Comparison of ENCODE assay signal across 27 cellular contexts in genomic region chr10:24477925-24478324, GRCh38.
"Had no signal": no experiment of that assay in that cellular context is flagged by ENCODE, and none has a peak within 500 bp of the region (broad histone marks: within the 10 kb centered on the region; RNA-seq: fewer than 3 reads in every experiment).

No MANE protein-coding gene starts in this region.

- ATAC-seq: naive thymus-derived CD4-positive, alpha-beta T cell; natural killer cell; psoas muscle; right cardiac atrium; right lobe of liver; stimulated activated effector memory CD8-positive, alpha-beta T cell treated with anti-CD3 and anti-CD28 coated beads, Interleukin-12 subunit alpha, Interleukin-12 subunit beta, amount 100 ng/mL, for 72 hours; stimulated activated naive B cell treated with anti-CD40 and anti-IgM and Interleukin-4, amounts not matched to agents 10 μg/mL and 1 μg/mL and 100 μg/mL, for 72 hours had no signal

- H3K27ac ChIP-seq: neural progenitor cell, ovary, parathyroid adenoma, psoas muscle, right lobe of liver, sigmoid colon, stomach, thoracic aorta, tibial artery, vagina had no signal

- H3K36me3 ChIP-seq: neural progenitor cell, ovary had no signal

- DNase-seq: naive thymus-derived CD4-positive, alpha-beta T cell; natural killer cell; occipital lobe; ovary; psoas muscle; right cardiac atrium; right lobe of liver; sigmoid colon; small intestine; stimulated activated CD4-positive, alpha-beta T cell treated with anti-CD3 and anti-CD28 coated beads, Interleukin-15, amount 100 ng/mL, for 24 hours; stimulated activated CD4-positive, alpha-beta T cell treated with anti-CD3 and anti-CD28 coated beads, Interleukin-2, amount 100 ng/mL, for 24 hours; stimulated activated CD4-positive, alpha-beta T cell treated with anti-CD3 and anti-CD28 coated beads, Interleukin-2, amount 100 ng/mL, for 48 hours; stimulated activated CD4-positive, alpha-beta T cell treated with anti-CD3 and anti-CD28 coated beads, Interleukin-4, amount 100 ng/mL, for 24 hours; stimulated activated naive B cell treated with anti-CD40 and anti-IgM and Interleukin-4, amounts not matched to agents 10 μg/mL and 1 μg/mL and 100 μg/mL, for 72 hours; stimulated activated naive CD4-positive, alpha-beta T cell treated with Interleukin-2 at 50 U/mL for 16 hours; stomach; tibial artery; transverse colon had no signal

- H3K9me3 ChIP-seq: psoas muscle, right lobe of liver, sigmoid colon, stomach, thoracic aorta, tibial artery, transverse colon, vagina had no signal

- H3K9me3 Mint-ChIP-seq: natural killer cell; stimulated activated effector memory CD8-positive, alpha-beta T cell treated with anti-CD3 and anti-CD28 coated beads, Interleukin-12 subunit alpha, Interleukin-12 subunit beta, amount 100 ng/mL, for 72 hours had no signal

- H3K27me3 ChIP-seq: neural progenitor cell, ovary, right lobe of liver, sigmoid colon, stomach, tibial artery, transverse colon, vagina had no signal

- H3K36me3 Mint-ChIP-seq: natural killer cell; stimulated activated effector memory CD8-positive, alpha-beta T cell treated with anti-CD3 and anti-CD28 coated beads, Interleukin-12 subunit alpha, Interleukin-12 subunit beta, amount 100 ng/mL, for 72 hours; stimulated activated naive B cell treated with anti-CD40 and anti-IgM and Interleukin-4, amounts not matched to agents 10 μg/mL and 1 μg/mL and 100 μg/mL, for 72 hours had no signal

- H3K4me1 Mint-ChIP-seq: naive thymus-derived CD4-positive, alpha-beta T cell; natural killer cell; nephron; neural progenitor cell; stimulated activated effector memory CD8-positive, alpha-beta T cell treated with anti-CD3 and anti-CD28 coated beads, Interleukin-12 subunit alpha, Interleukin-12 subunit beta, amount 100 ng/mL, for 72 hours; stimulated activated naive B cell treated with anti-CD40 and anti-IgM and Interleukin-4, amounts not matched to agents 10 μg/mL and 1 μg/mL and 100 μg/mL, for 72 hours had no signal

- H3K4me1 ChIP-seq: neural progenitor cell, right lobe of liver, sigmoid colon, tibial artery had no signal

- H3K4me3 ChIP-seq: neural progenitor cell, ovary, psoas muscle, right lobe of liver, sigmoid colon, stomach, thoracic aorta, tibial artery, transverse colon, vagina had no signal

- H3K27ac Mint-ChIP-seq: naive thymus-derived CD4-positive, alpha-beta T cell; natural killer cell; nephron; neural progenitor cell; progenitor cell of endocrine pancreas; stimulated activated effector memory CD8-positive, alpha-beta T cell treated with anti-CD3 and anti-CD28 coated beads, Interleukin-12 subunit alpha, Interleukin-12 subunit beta, amount 100 ng/mL, for 72 hours; stimulated activated naive B cell treated with anti-CD40 and anti-IgM and Interleukin-4, amounts not matched to agents 10 μg/mL and 1 μg/mL and 100 μg/mL, for 72 hours; stimulated activated naive CD8-positive, alpha-beta T cell treated with anti-CD3 and anti-CD28 coated beads, Interleukin-15, Interleukin-2, amounts not matched to agents 100 ng/mL and 50 ng/mL, for 24 hours; type B pancreatic cell had no signal

- H3K27me3 Mint-ChIP-seq: progenitor cell of endocrine pancreas, type B pancreatic cell had no signal

- H3K9ac ChIP-seq: neural progenitor cell, parathyroid adenoma had no signal

- H3K4me3 Mint-ChIP-seq: naive thymus-derived CD4-positive, alpha-beta T cell; natural killer cell; nephron; neural progenitor cell; stimulated activated effector memory CD8-positive, alpha-beta T cell treated with anti-CD3 and anti-CD28 coated beads, Interleukin-12 subunit alpha, Interleukin-12 subunit beta, amount 100 ng/mL, for 72 hours; stimulated activated naive B cell treated with anti-CD40 and anti-IgM and Interleukin-4, amounts not matched to agents 10 μg/mL and 1 μg/mL and 100 μg/mL, for 72 hours; stimulated activated naive CD8-positive, alpha-beta T cell treated with anti-CD3 and anti-CD28 coated beads, Interleukin-15, Interleukin-2, amounts not matched to agents 100 ng/mL and 50 ng/mL, for 24 hours; type B pancreatic cell had no signal
